In the genomic region with DNA sequence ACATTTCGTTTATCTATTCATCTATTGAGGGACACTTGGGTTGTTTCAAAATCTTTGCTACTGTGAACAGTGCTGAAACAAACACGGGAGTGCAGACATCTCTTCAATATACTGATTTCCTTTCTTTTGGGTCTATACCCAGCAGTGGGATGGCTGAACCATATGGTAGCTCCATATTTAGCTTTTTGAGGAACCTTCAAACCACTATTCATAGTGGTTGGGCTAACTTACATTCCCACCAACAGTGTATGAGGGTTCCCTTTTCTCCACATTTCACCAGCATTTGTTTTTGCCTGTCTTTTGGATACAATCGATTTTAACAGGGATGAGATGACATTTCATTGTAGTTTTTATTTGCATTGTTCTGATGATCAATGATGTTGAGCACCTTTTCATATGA, we compare ENCODE assay signal across 39 cellular contexts.
"Had no signal": no experiment of that assay in that cellular context is flagged by ENCODE, and none has a peak within 500 bp of the region (broad histone marks: within the 10 kb centered on the region; RNA-seq: fewer than 3 reads in every experiment).

No MANE protein-coding gene starts in this region.

- H3K4me1 Mint-ChIP-seq: activated CD4-positive, alpha-beta T cell treated with anti-CD3 and anti-CD28 coated beads for 36 hours; activated naive CD8-positive, alpha-beta T cell treated with anti-CD3 and anti-CD28 coated beads for 36 hours; activated T-helper 17 cell treated with anti-CD3 and anti-CD28 coated beads, Interleukin-2, amount 50 U/mL, for 72 hours; central memory CD8-positive, alpha-beta T cell; WTC11 had no signal

- H3K27me3 Mint-ChIP-seq: activated CD4-positive, alpha-beta memory T cell treated with anti-CD3 and anti-CD28 coated beads for 36 hours; activated CD4-positive, alpha-beta T cell treated with anti-CD3 and anti-CD28 coated beads for 36 hours; activated CD8-positive, alpha-beta T cell treated with anti-CD3 and anti-CD28 coated beads for 36 hours; activated naive CD8-positive, alpha-beta T cell treated with anti-CD3 and anti-CD28 coated beads for 36 hours; activated T-helper 17 cell treated with anti-CD3 and anti-CD28 coated beads, Interleukin-2, amount 50 U/mL, for 72 hours; brain; central memory CD8-positive, alpha-beta T cell had no signal

- H3K9me3 ChIP-seq: adrenal gland, colonic mucosa had no signal

- H3K9me3 Mint-ChIP-seq: activated CD8-positive, alpha-beta T cell treated with anti-CD3 and anti-CD28 coated beads for 36 hours; activated naive CD8-positive, alpha-beta T cell treated with anti-CD3 and anti-CD28 coated beads for 36 hours; activated T-cell treated with anti-CD3 and anti-CD28 coated beads, Interleukin-2, amount 50 U/mL, for 4 hours; activated T-cell treated with anti-CD3 and anti-CD28 coated beads, Interleukin-2, amount 50 U/mL, for 72 hours; central memory CD8-positive, alpha-beta T cell; T-helper 2 cell treated with Interferon-gamma antibody and Interleukin-4, amounts not matched to agents 5 μg/mL and 100 μg/mL, for 36 hours; WTC11 had no signal

- H3K4me1 ChIP-seq: adrenal gland, colonic mucosa had no signal

- H3K36me3 ChIP-seq: adrenal gland, cardiac muscle cell, colonic mucosa, WERI-Rb-1 had no signal

- H3K4me3 ChIP-seq: adrenal gland, cardiac muscle cell, colonic mucosa had no signal

- H3K4me3 Mint-ChIP-seq: activated CD4-positive, alpha-beta memory T cell treated with anti-CD3 and anti-CD28 coated beads for 36 hours; activated CD4-positive, alpha-beta T cell treated with anti-CD3 and anti-CD28 coated beads for 36 hours; activated CD8-positive, alpha-beta T cell treated with anti-CD3 and anti-CD28 coated beads for 36 hours; activated naive CD4-positive, alpha-beta T cell treated with anti-CD3 and anti-CD28 coated beads for 36 hours; activated naive CD8-positive, alpha-beta T cell treated with anti-CD3 and anti-CD28 coated beads for 36 hours; activated T-cell treated with anti-CD3 and anti-CD28 coated beads, Interleukin-2, amount 50 U/mL, for 4 hours; activated T-cell treated with anti-CD3 and anti-CD28 coated beads, Interleukin-2, amount 50 U/mL, for 72 hours; activated T-helper 1 cell treated with anti-CD3 and anti-CD28 coated beads, Interleukin-12 subunit alpha, Interleukin-12 subunit beta, Interleukin-2, Interleukin-4 antibody, amounts not matched to agents 30 ng/mL and 10 ng/mL and 1 ng/mL, durations not matched to agents 14 hours and 24 hours and 36 hours; activated T-helper 17 cell treated with anti-CD3 and anti-CD28 coated beads, Interleukin-2, amount 50 U/mL, for 72 hours; brain; central memory CD8-positive, alpha-beta T cell; T-helper 1 cell treated with Interleukin-12 subunit alpha and Interleukin-12 subunit beta and Interleukin-4 antibody, amounts not matched to agents 30 μg/mL and 1 μg/mL, for 36 hours; T-helper 2 cell treated with Interferon-gamma antibody and Interleukin-4, amounts not matched to agents 5 μg/mL and 100 μg/mL, for 36 hours; WTC11 had no signal

- H3K27ac ChIP-seq: adrenal gland, cardiac muscle cell, colonic mucosa, WERI-Rb-1 had no signal

- H3K27ac Mint-ChIP-seq: activated CD4-positive, alpha-beta memory T cell treated with anti-CD3 and anti-CD28 coated beads for 36 hours; activated CD4-positive, alpha-beta T cell treated with anti-CD3 and anti-CD28 coated beads for 36 hours; activated CD8-positive, alpha-beta T cell treated with anti-CD3 and anti-CD28 coated beads for 36 hours; activated naive CD4-positive, alpha-beta T cell treated with anti-CD3 and anti-CD28 coated beads for 36 hours; activated naive CD4-positive, alpha-beta T cell treated with anti-CD3 and anti-CD28 coated beads, Interleukin-2, amount 50 U/mL, for 72 hours; activated naive CD8-positive, alpha-beta T cell treated with anti-CD3 and anti-CD28 coated beads for 36 hours; activated T-cell treated with anti-CD3 and anti-CD28 coated beads, Interleukin-2, amount 50 U/mL, for 72 hours; activated T-helper 1 cell treated with anti-CD3 and anti-CD28 coated beads, Interleukin-12 subunit alpha, Interleukin-12 subunit beta, Interleukin-2, Interleukin-4 antibody, amounts not matched to agents 30 ng/mL and 10 ng/mL and 1 ng/mL, durations not matched to agents 14 hours and 24 hours and 36 hours; activated T-helper 17 cell treated with anti-CD3 and anti-CD28 coated beads, Interleukin-2, amount 50 U/mL, for 72 hours; brain; T-helper 1 cell treated with Interleukin-12 subunit alpha and Interleukin-12 subunit beta and Interleukin-4 antibody, amounts not matched to agents 30 μg/mL and 1 μg/mL, for 36 hours; T-helper 2 cell treated with Interferon-gamma antibody and Interleukin-4, amounts not matched to agents 5 μg/mL and 100 μg/mL, for 36 hours; WTC11 had no signal

- FAIRE-seq: bronchial epithelial cell, TTC549 had no signal

- H3K27me3 ChIP-seq: adrenal gland, cardiac muscle cell, colonic mucosa had no signal

- DNase-seq: activated CD4-positive, alpha-beta memory T cell treated with anti-CD3 and anti-CD28 coated beads for 36 hours; activated CD4-positive, alpha-beta T cell treated with anti-CD3 and anti-CD28 coated beads for 1 hour; activated CD4-positive, alpha-beta T cell treated with anti-CD3 and anti-CD28 coated beads for 36 hours; activated CD4-positive, alpha-beta T cell treated with anti-CD3 and anti-CD28 coated beads for 48 hours; activated CD4-positive, alpha-beta T cell treated with anti-CD3 and anti-CD28 coated beads, Interleukin-2, amount 50 U/mL, for 1 hour; activated CD4-positive, alpha-beta T cell treated with anti-CD3 and anti-CD28 coated beads, Interleukin-2, amount 50 U/mL, for 4 hours; activated CD4-positive, CD25-positive, alpha-beta regulatory T cell; activated CD8-positive, alpha-beta memory T cell treated with anti-CD3 and anti-CD28 coated beads, Interleukin-2, amount 50 U/mL, for 4 hours; activated CD8-positive, alpha-beta T cell treated with anti-CD3 and anti-CD28 coated beads for 36 hours; activated effector memory CD4-positive, alpha-beta T cell treated with anti-CD3 and anti-CD28 coated beads, Interleukin-2, amount 50 U/mL, for 16 hours; activated gamma-delta T cell treated with Interleukin-2 at 50 U/mL for 16 hours; activated naive CD4-positive, alpha-beta T cell; activated naive CD4-positive, alpha-beta T cell treated with anti-CD3 and anti-CD28 coated beads for 36 hours; activated naive CD4-positive, alpha-beta T cell treated with anti-CD3 and anti-CD28 coated beads, Interleukin-2, amount 50 U/mL, for 16 hours; activated naive CD8-positive, alpha-beta T cell treated with anti-CD3 and anti-CD28 coated beads for 36 hours; activated T-cell treated with anti-CD3 and anti-CD28 coated beads for 4 hours; activated T-cell treated with anti-CD3 and anti-CD28 coated beads, Interleukin-2, amount 50 U/mL, for 1 hour; activated T-cell treated with anti-CD3 and anti-CD28 coated beads, Interleukin-2, amount 50 U/mL, for 4 hours; activated T-cell treated with anti-CD3 and anti-CD28 coated beads, Interleukin-2, amount 50 U/mL, for 72 hours; adrenal gland; amniotic stem cell; aorta; caudate nucleus; cerebellar nuclear complex; colonic mucosa; T-helper 2 cell; T-helper 9 cell; WERI-Rb-1 had no signal

- H3K36me3 Mint-ChIP-seq: activated CD4-positive, alpha-beta memory T cell treated with anti-CD3 and anti-CD28 coated beads for 36 hours; activated naive CD4-positive, alpha-beta T cell treated with anti-CD3 and anti-CD28 coated beads, Interleukin-2, amount 50 U/mL, for 72 hours; activated naive CD8-positive, alpha-beta T cell treated with anti-CD3 and anti-CD28 coated beads for 36 hours; brain; WTC11 had no signal
